Comparison of ENCODE assay signal across 8 cellular contexts in genomic region chr6:46781478-46782378, GRCh38. TPM values are rescaled to one million over a fixed set of nuclear protein-coding genes. Genes with fewer than 3 reads are reported as not detected.
DNase-seq lines count a peak whose midpoint lies in the region; ATAC-seq and TF ChIP-seq lines count a peak whose summit lies in the region.

No MANE protein-coding gene starts in this region.

- DNase-seq in DMS 273 treated with DMSO at 0.1 percent for 48 hours (lab: John Stamatoyannopoulos, UW) (peak; percentile 21), HFFc6 (peak; percentile 49), NCI-H82 (lab: John Stamatoyannopoulos, UW) (peak; percentile 86), brain microvascular endothelial cell (peak; percentile 70), left colon (peak; percentile 39 to 70), thoracic aorta (ENCODE audit: low spot score) (peak; percentile 4), T1000 (lab: John Stamatoyannopoulos, UW) (no peak)

- no peaks in the 10 kb centered on the region for H3K4me1 Mint-ChIP-seq in HFFc6 (ENCODE audit: low read depth)

- no peaks in the 10 kb centered on the region for H3K9me3 Mint-ChIP-seq in HFFc6

- H3K27ac Mint-ChIP-seq in HFFc6 = no peak overlapping the region

- no peaks in the 10 kb centered on the region; the same call in 1 of the 2 replicates for H3K27me3 Mint-ChIP-seq in HFFc6 (ENCODE audit: insufficient read depth)

- no peaks in the 10 kb centered on the region for H3K4me1 ChIP-seq in thoracic aorta (ENCODE audit: control insufficient read depth in 1 of 2, low read depth in 2 of 2)

- no peaks in the 10 kb centered on the region for H3K9me3 ChIP-seq in thoracic aorta

- H3K27ac ChIP-seq in brain microvascular endothelial cell (no peak overlapping the region), thoracic aorta (no peak overlapping the region)

- H3K27me3 ChIP-seq in brain microvascular endothelial cell (replicated peaks) = no peaks in the 10 kb centered on the region
- no peaks in the 10 kb centered on the region for H3K27me3 ChIP-seq in thoracic aorta (replicated peaks; ENCODE audit: insufficient read depth)

- in situ Hi-C loops in brain microvascular endothelial cell (cut with HindIII; ENCODE audit: low pct_ligation_motif_present, low sequenced_read_pairs) = no loop called here

- no peak overlapping the region for H3K4me3 ChIP-seq in brain microvascular endothelial cell (ENCODE audit: low read depth, low read length)
- no peak overlapping the region for H3K4me3 ChIP-seq in thoracic aorta

- H3K36me3 Mint-ChIP-seq in HFFc6 (ENCODE audit: low read depth) = no peaks in the 10 kb centered on the region

- H3K4me3 Mint-ChIP-seq in HFFc6 = no peak overlapping the region

- H3K36me3 ChIP-seq in brain microvascular endothelial cell (replicated peaks) = no peaks in the 10 kb centered on the region
- no peaks in the 10 kb centered on the region for H3K36me3 ChIP-seq in thoracic aorta

- intact Hi-C loops in left colon (cut with DNase I, micrococcal nuclease) = no loop called here

- TF ChIP-seq CTCF in HFFc6 (IDR thresholded peaks at IDR 0.05) (peak; percentile 84), brain microvascular endothelial cell (IDR thresholded peaks at IDR 0.05; ENCODE audit: low read depth, low read length, missing control alignments) (peak; percentile 72), thoracic aorta (IDR thresholded peaks at IDR 0.05) (peak; percentile 42)

- ATAC-seq in left colon (peak; percentile 71), thoracic aorta (ENCODE audit: insufficient number of reproducible peaks, low FRiP score, low read depth) (no peak), HG02852 (IDR thresholded peaks at IDR 0.05; ENCODE audit: unreplicated experiment) (no peak)

RNA-seq across cellular contexts. Expression of gene MEP1A, which starts 11.5 kb away (rescaled TPM):
- not detected for total RNA-seq in HFFc6 (2021; fragmentation: NEBNext Ultra II Directional; extraction: Animal tissue kit (Norgen Biotek cat#: 25700))
- total RNA-seq in left colon (100 to 1,000 TPM; 197 to 412 TPM), thoracic aorta (not detected)

RNA-seq across cellular contexts. Expression of gene ANKRD66, which starts 35.0 kb away (rescaled TPM):
- not detected for total RNA-seq in HFFc6 (2021; fragmentation: NEBNext Ultra II Directional; extraction: Animal tissue kit (Norgen Biotek cat#: 25700))
- total RNA-seq in left colon (not detected), thoracic aorta (not detected)

RNA-seq across cellular contexts. Expression of gene PLA2G7, which starts 46.6 kb away (rescaled TPM):
- not detected for total RNA-seq in HFFc6 (2021; fragmentation: NEBNext Ultra II Directional; extraction: Animal tissue kit (Norgen Biotek cat#: 25700))
- 1 to 10 TPM in 1 of 2 donors, under 1 TPM in 1; 0.70 to 4.5 TPM for total RNA-seq in left colon
- total RNA-seq in thoracic aorta = under 1 TPM; 0.27 to 0.56 TPM

Comparison
In these comparisons a context has a peak if more than half of its experiments do, and no peak if none do; other contexts are left out.
1. RNA of gene MEP1A, which starts 11.5 kb away (total RNA-seq): 197 to 412 TPM in left colon; not detected in HFFc6 and not detected in thoracic aorta; every median in the first group is over 100 times any median in the second.
2. Peak in every context shown above with its lines, with median percentiles within 50 percentile points of each other: CTCF ChIP-seq.